Comparison of ENCODE assay signal across 1 cellular context in the genomic region with DNA sequence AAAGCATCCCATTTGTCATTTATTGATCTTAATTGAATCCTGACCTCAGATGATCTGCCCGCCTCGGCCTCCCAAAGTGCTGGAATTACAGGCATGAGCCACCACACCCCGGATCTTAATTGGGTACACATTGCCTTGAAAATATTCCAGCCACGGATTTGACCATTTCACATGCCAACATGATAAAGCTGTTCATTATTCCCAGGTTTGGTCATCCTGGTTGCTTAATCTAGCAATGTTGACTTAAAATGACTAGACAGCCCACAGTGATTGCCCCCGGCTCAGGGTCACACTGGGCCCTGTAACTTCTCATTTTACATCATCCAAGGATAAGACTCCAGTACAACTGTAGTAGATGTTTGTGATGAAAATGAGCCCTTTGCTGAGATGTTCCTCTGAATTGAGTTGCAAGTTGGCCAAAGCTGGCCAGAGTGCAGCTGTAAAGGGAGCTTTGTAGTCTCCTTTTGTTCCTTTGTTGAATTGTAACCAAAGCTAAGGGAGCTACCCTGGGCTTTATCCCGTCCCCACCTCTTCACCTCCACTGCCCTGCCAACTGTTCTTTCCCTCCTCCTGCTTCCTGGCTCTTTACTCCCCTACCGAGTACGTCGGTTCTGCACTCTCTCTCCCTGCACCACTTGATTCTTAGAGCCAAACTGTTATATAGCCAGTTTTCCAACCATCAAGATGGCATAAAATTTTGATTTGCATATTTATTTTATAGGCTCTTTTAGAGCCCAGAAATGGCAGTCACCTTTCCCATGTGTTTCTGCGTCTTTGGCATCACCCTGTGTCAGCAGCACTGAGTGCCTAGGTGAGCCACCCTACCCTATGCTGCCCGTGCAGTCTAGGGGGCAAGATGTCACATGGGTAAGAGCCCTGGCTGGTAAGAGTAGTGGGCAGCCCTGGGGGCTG.
A peak's percentile ranks its signal among the peaks of the same experiment; 100 is the strongest.
TF ChIP-seq lines count a peak whose summit lies in the region.

No MANE protein-coding gene starts in this region.

TF ChIP-seq in liver, 16 proteins besides CTCF, POLR2A, EP300 and RAD21 (continued from another document):
- TF ChIP-seq, protein P1, sequence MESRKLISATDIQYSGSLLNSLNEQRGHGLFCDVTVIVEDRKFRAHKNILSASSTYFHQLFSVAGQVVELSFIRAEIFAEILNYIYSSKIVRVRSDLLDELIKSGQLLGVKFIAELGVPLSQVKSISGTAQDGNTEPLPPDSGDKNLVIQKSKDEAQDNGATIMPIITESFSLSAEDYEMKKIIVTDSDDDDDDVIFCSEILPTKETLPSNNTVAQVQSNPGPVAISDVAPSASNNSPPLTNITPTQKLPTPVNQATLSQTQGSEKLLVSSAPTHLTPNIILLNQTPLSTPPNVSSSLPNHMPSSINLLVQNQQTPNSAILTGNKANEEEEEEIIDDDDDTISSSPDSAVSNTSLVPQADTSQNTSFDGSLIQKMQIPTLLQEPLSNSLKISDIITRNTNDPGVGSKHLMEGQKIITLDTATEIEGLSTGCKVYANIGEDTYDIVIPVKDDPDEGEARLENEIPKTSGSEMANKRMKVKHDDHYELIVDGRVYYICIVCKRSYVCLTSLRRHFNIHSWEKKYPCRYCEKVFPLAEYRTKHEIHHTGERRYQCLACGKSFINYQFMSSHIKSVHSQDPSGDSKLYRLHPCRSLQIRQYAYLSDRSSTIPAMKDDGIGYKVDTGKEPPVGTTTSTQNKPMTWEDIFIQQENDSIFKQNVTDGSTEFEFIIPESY (IDR thresholded peaks at IDR 0.05) = peak; percentile 57
- peak; percentile 69 for TF ChIP-seq NR2F2 (IDR thresholded peaks at IDR 0.05)
- TF ChIP-seq YY1 (IDR thresholded peaks at IDR 0.05) = peak; percentile 30
- TF ChIP-seq FOXA2 (IDR thresholded peaks at IDR 0.05) = peak; percentile 88
- peak; percentile 88 for TF ChIP-seq SP1 (IDR thresholded peaks at IDR 0.05)
- peak; percentile 86 for TF ChIP-seq HNF4A (conservative IDR thresholded peaks at IDR 0.05)
- TF ChIP-seq, protein P2, sequence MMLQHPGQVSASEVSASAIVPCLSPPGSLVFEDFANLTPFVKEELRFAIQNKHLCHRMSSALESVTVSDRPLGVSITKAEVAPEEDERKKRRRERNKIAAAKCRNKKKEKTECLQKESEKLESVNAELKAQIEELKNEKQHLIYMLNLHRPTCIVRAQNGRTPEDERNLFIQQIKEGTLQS (IDR thresholded peaks at IDR 0.05) = peak; percentile 90
- TF ChIP-seq, protein P3, sequence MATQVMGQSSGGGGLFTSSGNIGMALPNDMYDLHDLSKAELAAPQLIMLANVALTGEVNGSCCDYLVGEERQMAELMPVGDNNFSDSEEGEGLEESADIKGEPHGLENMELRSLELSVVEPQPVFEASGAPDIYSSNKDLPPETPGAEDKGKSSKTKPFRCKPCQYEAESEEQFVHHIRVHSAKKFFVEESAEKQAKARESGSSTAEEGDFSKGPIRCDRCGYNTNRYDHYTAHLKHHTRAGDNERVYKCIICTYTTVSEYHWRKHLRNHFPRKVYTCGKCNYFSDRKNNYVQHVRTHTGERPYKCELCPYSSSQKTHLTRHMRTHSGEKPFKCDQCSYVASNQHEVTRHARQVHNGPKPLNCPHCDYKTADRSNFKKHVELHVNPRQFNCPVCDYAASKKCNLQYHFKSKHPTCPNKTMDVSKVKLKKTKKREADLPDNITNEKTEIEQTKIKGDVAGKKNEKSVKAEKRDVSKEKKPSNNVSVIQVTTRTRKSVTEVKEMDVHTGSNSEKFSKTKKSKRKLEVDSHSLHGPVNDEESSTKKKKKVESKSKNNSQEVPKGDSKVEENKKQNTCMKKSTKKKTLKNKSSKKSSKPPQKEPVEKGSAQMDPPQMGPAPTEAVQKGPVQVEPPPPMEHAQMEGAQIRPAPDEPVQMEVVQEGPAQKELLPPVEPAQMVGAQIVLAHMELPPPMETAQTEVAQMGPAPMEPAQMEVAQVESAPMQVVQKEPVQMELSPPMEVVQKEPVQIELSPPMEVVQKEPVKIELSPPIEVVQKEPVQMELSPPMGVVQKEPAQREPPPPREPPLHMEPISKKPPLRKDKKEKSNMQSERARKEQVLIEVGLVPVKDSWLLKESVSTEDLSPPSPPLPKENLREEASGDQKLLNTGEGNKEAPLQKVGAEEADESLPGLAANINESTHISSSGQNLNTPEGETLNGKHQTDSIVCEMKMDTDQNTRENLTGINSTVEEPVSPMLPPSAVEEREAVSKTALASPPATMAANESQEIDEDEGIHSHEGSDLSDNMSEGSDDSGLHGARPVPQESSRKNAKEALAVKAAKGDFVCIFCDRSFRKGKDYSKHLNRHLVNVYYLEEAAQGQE (IDR thresholded peaks at IDR 0.05) = peak; percentile 27
- peak; percentile 85 for TF ChIP-seq FOXA1 (IDR thresholded peaks at IDR 0.05)
- peak in 1 of 2 donors; percentile 55 for TF ChIP-seq GABPA (IDR thresholded peaks at IDR 0.05 in 1 of 2, conservative IDR thresholded peaks at IDR 0.05 in 1 of 2)
- peak; percentile 87 to 89 for TF ChIP-seq JUND (IDR thresholded peaks at IDR 0.05)
- TF ChIP-seq HNF4G (IDR thresholded peaks at IDR 0.05) = peak; percentile 8
- TF ChIP-seq, protein P4, sequence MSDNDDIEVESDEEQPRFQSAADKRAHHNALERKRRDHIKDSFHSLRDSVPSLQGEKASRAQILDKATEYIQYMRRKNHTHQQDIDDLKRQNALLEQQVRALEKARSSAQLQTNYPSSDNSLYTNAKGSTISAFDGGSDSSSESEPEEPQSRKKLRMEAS (IDR thresholded peaks at IDR 0.05) = peak; percentile 96
